8 cellular contexts compared by ENCODE assay signal in the genomic region with DNA sequence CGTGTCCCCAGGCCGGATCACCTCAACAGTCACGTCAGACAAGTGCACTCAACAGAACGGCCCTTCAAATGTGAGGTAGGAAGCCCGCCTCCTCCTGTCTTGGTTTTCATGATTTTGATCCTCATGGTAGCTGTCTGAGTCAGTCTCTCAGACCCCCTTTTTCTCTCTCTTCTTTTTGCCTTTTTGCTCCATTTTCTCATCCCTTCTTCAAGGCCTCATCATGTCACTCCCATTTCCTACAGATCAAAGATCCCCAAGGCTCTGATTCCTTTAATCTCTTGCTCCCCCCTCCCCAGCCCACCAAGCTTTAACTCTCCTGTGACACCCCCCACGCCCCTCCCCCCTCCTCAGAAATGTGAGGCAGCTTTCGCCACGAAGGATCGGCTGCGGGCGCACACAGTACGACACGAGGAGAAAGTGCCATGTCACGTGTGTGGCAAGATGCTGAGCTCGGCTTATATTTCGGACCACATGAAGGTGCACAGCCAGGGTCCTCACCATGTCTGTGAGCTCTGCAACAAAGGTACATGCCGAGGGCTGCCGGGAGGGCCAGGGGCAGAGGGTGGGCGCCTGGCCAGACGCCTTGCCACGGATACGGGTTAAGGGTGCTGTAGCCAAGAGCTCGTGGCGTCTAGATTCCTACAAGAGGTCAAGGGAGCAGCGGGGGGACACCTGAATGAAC. TPM values are rescaled to one million over a fixed set of nuclear protein-coding genes. Genes with fewer than 3 reads are reported as not detected.
DNase-seq lines count a peak whose midpoint lies in the region; ATAC-seq, FAIRE-seq and TF ChIP-seq lines count a peak whose summit lies in the region.

No MANE protein-coding gene starts in this region.

- no peaks in the 10 kb centered on the region for H3K9me3 Mint-ChIP-seq in activated naive CD4-positive, alpha-beta T cell treated with anti-CD3 and anti-CD28 coated beads, Interleukin-2, amount 50 U/mL, for 72 hours

- H3K27me3 ChIP-seq in heart right ventricle = peaks cover 0 to 16% (median 0%) of the 10 kb centered on the region in 7 donors
- no peaks in the 10 kb centered on the region for H3K27me3 ChIP-seq in thoracic aorta (replicated peaks; ENCODE audit: insufficient read depth)

- H3K4me3 ChIP-seq in heart right ventricle (peak overlapping the region; percentile 9 to 67 (median 58)), kidney (ENCODE audit: low read length in 2 of 2) (peak overlapping the region; percentile 56 to 65), thoracic aorta (peak overlapping the region; percentile 75)

- H3K36me3 Mint-ChIP-seq in activated naive CD4-positive, alpha-beta T cell treated with anti-CD3 and anti-CD28 coated beads, Interleukin-2, amount 50 U/mL, for 72 hours = peaks cover 40 to 41% of the 10 kb centered on the region in 2 donors

- H3K4me1 ChIP-seq in heart right ventricle (peaks cover 31 to 72% (median 70%) of the 10 kb centered on the region in 9 donors), kidney (ENCODE audit: control insufficient read depth in 1 of 2, insufficient read depth in 1 of 2, low read depth in 1 of 2, low read length in 2 of 2) (peaks cover 18 to 43% of the 10 kb centered on the region in 2 donors), thoracic aorta (ENCODE audit: control insufficient read depth in 1 of 2, low read depth in 2 of 2) (peaks cover 42 to 64% of the 10 kb centered on the region in 2 donors)

- TF ChIP-seq CTCF in heart right ventricle (IDR thresholded peaks at IDR 0.05) (no peak), kidney (IDR thresholded peaks at IDR 0.05; ENCODE audit: borderline replicate concordance, extremely low read depth, insufficient read depth) (no peak), thoracic aorta (IDR thresholded peaks at IDR 0.05) (no peak)

- ATAC-seq in heart right ventricle (no peak), left cardiac atrium (no peak), thoracic aorta (ENCODE audit: insufficient number of reproducible peaks, low FRiP score, low read depth) (no peak)
- ATAC-seq in activated naive CD4-positive, alpha-beta T cell treated with anti-CD3 and anti-CD28 coated beads, Interleukin-2, amount 50 U/mL, for 72 hours = no peak

- no peak for FAIRE-seq in kidney (lab: Jason Lieb, UNC)

- H3K36me3 ChIP-seq in heart right ventricle (peaks cover 0 to 22% (median 14%) of the 10 kb centered on the region in 9 donors), kidney (ENCODE audit: control insufficient read depth in 1 of 2, insufficient read depth in 2 of 2, low read length in 2 of 2) (peaks cover 0 to 3% of the 10 kb centered on the region in 2 donors), thoracic aorta (peaks cover 9% of the 10 kb centered on the region)

- peak overlapping the region; percentile 93 to 97 for H3K27ac Mint-ChIP-seq in activated naive CD4-positive, alpha-beta T cell treated with anti-CD3 and anti-CD28 coated beads, Interleukin-2, amount 50 U/mL, for 72 hours

- peak overlapping the region; percentile 38 to 66 for H3K9ac ChIP-seq in kidney (ENCODE audit: low read length in 2 of 2)

- no peaks in the 10 kb centered on the region for H3K9me3 ChIP-seq in heart right ventricle
- H3K9me3 ChIP-seq in kidney (ENCODE audit: control insufficient read depth in 1 of 2, low read length in 2 of 2) = no peaks in the 10 kb centered on the region
- no peaks in the 10 kb centered on the region for H3K9me3 ChIP-seq in thoracic aorta

- 43 to 44% methylated on average over 25 of the region's 25 CpGs for WGBS in heart right ventricle, 2 donors

- peak overlapping the region; percentile 44 to 97 (median 92) for H3K27ac ChIP-seq in heart right ventricle
- peak overlapping the region; percentile 94 for H3K27ac ChIP-seq in kidney (ENCODE audit: low read depth in 2 of 2, low read length in 2 of 2)
- peak overlapping the region; percentile 87 to 92 for H3K27ac ChIP-seq in thoracic aorta

- intact Hi-C loops in heart right ventricle (cut with DNase I) (loop anchor here in 1 of 10 donors (10.0 kb wide), 1 partner anchor 166 kb away; the partner anchor contains the start of gene TAOK2), left cardiac atrium (cut with DNase I) (no loop called here), kidney (cut with DNase I) (no loop called here)

- DNase-seq in heart right ventricle = peak in 1 of 2 donors; percentile 29
- DNase-seq in left cardiac atrium = no peak
- DNase-seq in activated naive CD4-positive, alpha-beta T cell treated with anti-CD3 and anti-CD28 coated beads, Interleukin-2, amount 50 U/mL, for 72 hours (ENCODE audit: low spot score in 2 of 2) = no peak
- peak; percentile 81 for DNase-seq in kidney
- no peak for DNase-seq in thoracic aorta (ENCODE audit: low spot score)
- no peak for DNase-seq in islet precursor cell
- DNase-seq in NCI-H1694 (lab: John Stamatoyannopoulos, UW) = no peak
- DNase-seq in NCI-H226 = no peak

RNA-seq across cellular contexts. Expression of gene MAZ, which starts 2.0 kb away (rescaled TPM):
- total RNA-seq in heart right ventricle = 100 to 1,000 TPM in 2 of 10 donors, 10 to 100 TPM in 8; 44.2 to 115 (median 60.5) TPM
- 100 to 1,000 TPM in 1 of 2 donors, 10 to 100 TPM in 1; 73.8 to 114 TPM for polyA plus RNA-seq in heart right ventricle
- 10 to 100 TPM; 84.8 to 96.7 TPM for total RNA-seq in left cardiac atrium
- 100 to 1,000 TPM; 285 to 386 TPM for total RNA-seq in activated naive CD4-positive, alpha-beta T cell treated with anti-CD3 and anti-CD28 coated beads, Interleukin-2, amount 50 U/mL, for 72 hours
- 137 TPM for total RNA-seq in kidney
- 85.5 TPM for polyA plus RNA-seq in kidney (ENCODE audit: insufficient read depth, low read depth, low replicate concordance)
- total RNA-seq in thoracic aorta = 10 to 100 TPM; 73.0 to 99.4 TPM

RNA-seq across cellular contexts. Expression of gene PRRT2, which starts 3.6 kb away (rescaled TPM):
- total RNA-seq in heart right ventricle = 1 to 10 TPM in 8 of 10 donors, under 1 TPM in 2; 0.74 to 2.4 (median 1.1) TPM
- 1 to 10 TPM in 1 of 2 donors, under 1 TPM in 1; 0.62 to 6.3 TPM for polyA plus RNA-seq in heart right ventricle
- 1 to 10 TPM; 2.2 to 3.0 TPM for total RNA-seq in left cardiac atrium
- total RNA-seq in activated naive CD4-positive, alpha-beta T cell treated with anti-CD3 and anti-CD28 coated beads, Interleukin-2, amount 50 U/mL, for 72 hours = 1 to 10 TPM; 1.4 to 5.9 TPM
- 1.9 TPM for total RNA-seq in kidney
- polyA plus RNA-seq in kidney (ENCODE audit: insufficient read depth, low read depth, low replicate concordance) = 0.88 TPM
- total RNA-seq in thoracic aorta = 10 to 100 TPM; 39.4 to 40.8 TPM

RNA-seq across cellular contexts. Expression of gene PAGR1, which starts 7.6 kb away (rescaled TPM):
- total RNA-seq in heart right ventricle (10 to 100 TPM in 9 of 10 donors, 1 to 10 TPM in 1; 9.6 to 14.8 (median 12.0) TPM), left cardiac atrium (10 to 100 TPM; 15.1 to 16.6 TPM), kidney (23.5 TPM), thoracic aorta (10 to 100 TPM; 40.8 to 45.2 TPM)
- polyA plus RNA-seq in heart right ventricle (10 to 100 TPM; 28.7 to 35.1 TPM), kidney (ENCODE audit: insufficient read depth, low read depth, low replicate concordance) (30.0 TPM)
- 10 to 100 TPM; 20.2 to 40.0 TPM for total RNA-seq in activated naive CD4-positive, alpha-beta T cell treated with anti-CD3 and anti-CD28 coated beads, Interleukin-2, amount 50 U/mL, for 72 hours

RNA-seq across cellular contexts. Expression of gene MVP, which starts 11.9 kb away (rescaled TPM):
- total RNA-seq in heart right ventricle = 100 to 1,000 TPM in 1 of 10 donors, 10 to 100 TPM in 9; 24.5 to 122 (median 37.4) TPM
- polyA plus RNA-seq in heart right ventricle = 10 to 100 TPM; 50.9 to 53.0 TPM
- total RNA-seq in left cardiac atrium = 10 to 100 TPM; 72.7 to 82.4 TPM
- 100 to 1,000 TPM in 1 of 2 donors, 10 to 100 TPM in 1; 77.6 to 168 TPM for total RNA-seq in activated naive CD4-positive, alpha-beta T cell treated with anti-CD3 and anti-CD28 coated beads, Interleukin-2, amount 50 U/mL, for 72 hours
- 271 TPM for total RNA-seq in kidney
- polyA plus RNA-seq in kidney (ENCODE audit: insufficient read depth, low read depth, low replicate concordance) = 123 TPM
- total RNA-seq in thoracic aorta = 100 to 1,000 TPM; 175 to 190 TPM

RNA-seq across cellular contexts. Expression of gene KIF22, which starts 17.8 kb away (rescaled TPM):
- 10 to 100 TPM; 28.6 to 48.2 (median 38.6) TPM for total RNA-seq in heart right ventricle
- 100 to 1,000 TPM in 1 of 2 donors, 10 to 100 TPM in 1; 16.3 to 136 TPM for polyA plus RNA-seq in heart right ventricle
- 10 to 100 TPM; 22.1 to 30.1 TPM for total RNA-seq in left cardiac atrium
- 100 to 1,000 TPM; 151 to 268 TPM for total RNA-seq in activated naive CD4-positive, alpha-beta T cell treated with anti-CD3 and anti-CD28 coated beads, Interleukin-2, amount 50 U/mL, for 72 hours
- 32.3 TPM for total RNA-seq in kidney
- 42.9 TPM for polyA plus RNA-seq in kidney (ENCODE audit: insufficient read depth, low read depth, low replicate concordance)
- total RNA-seq in thoracic aorta = 10 to 100 TPM; 11.4 to 15.2 TPM

Comparison
In these comparisons a context has a peak if more than half of its experiments do, and no peak if none do; other contexts are left out.
1. RNA of gene PRRT2, which starts 3.6 kb away (total RNA-seq): 39.4 to 40.8 TPM in thoracic aorta; 1.4 to 5.9 TPM in activated naive CD4-positive, alpha-beta T cell treated with anti-CD3 and anti-CD28 coated beads, Interleukin-2, amount 50 U/mL, for 72 hours, 2.2 to 3.0 TPM in left cardiac atrium, 1.9 TPM in kidney (single experiment) and 0.74 to 2.4 TPM in heart right ventricle; every median in the first group is over 4 times any median in the second.
2. Peak in every context shown above with its lines, with median percentiles within 50 percentile points of each other: H3K27ac ChIP-seq and H3K4me3 ChIP-seq.